18 cellular contexts compared by ENCODE assay signal in the genomic region with DNA sequence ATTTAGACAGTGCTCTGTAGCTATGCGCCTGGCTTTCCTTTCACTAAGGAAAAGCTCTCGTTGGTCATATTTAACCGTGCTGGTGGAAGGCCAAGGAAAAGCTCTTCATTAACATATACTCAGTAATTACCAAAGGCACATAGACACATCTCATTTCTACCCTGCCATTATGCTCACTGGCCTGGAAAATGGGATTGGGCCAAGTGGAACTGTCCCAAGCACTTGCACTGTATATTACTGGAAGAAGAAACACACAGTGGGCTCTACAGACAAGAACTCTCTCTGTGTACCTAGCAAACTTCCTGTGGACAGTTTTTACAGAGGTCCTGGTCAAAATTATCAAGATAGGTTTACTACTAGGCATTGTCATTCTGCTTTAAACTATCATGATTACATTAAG.
"Had no signal": no experiment of that assay in that cellular context is flagged by ENCODE, and none has a peak within 500 bp of the region (broad histone marks: within the 10 kb centered on the region; RNA-seq: fewer than 3 reads in every experiment).

No MANE protein-coding gene starts in this region.

- DNase-seq: activated CD4-positive, alpha-beta memory T cell treated with anti-CD3 and anti-CD28 coated beads for 36 hours; activated CD4-positive, alpha-beta T cell treated with anti-CD3 and anti-CD28 coated beads, Interleukin-2, amount 10 ng/mL, durations not matched to agents 7 days and 5 days; activated CD4-positive, CD25-positive, alpha-beta regulatory T cell; activated gamma-delta T cell; activated naive CD4-positive, alpha-beta T cell treated with anti-CD3 and anti-CD28 coated beads for 36 hours; activated T-cell treated with anti-CD3 and anti-CD28 coated beads for 4 hours; activated T-cell treated with anti-CD3 and anti-CD28 coated beads, Interleukin-2, amount 50 U/mL, for 48 hours; brain microvascular endothelial cell; Karpas-422; MM.1S; NCI-H1105; NCI-H1436; NCI-H1694 treated with DMSO at 0.1 percent for 48 hours; NCI-H526 treated with DMSO at 0.1 percent for 48 hours; PC-3; SIG-M5; T-helper 2 cell; T1000 had no signal
